21 cellular contexts compared by ENCODE assay signal in the genomic region with DNA sequence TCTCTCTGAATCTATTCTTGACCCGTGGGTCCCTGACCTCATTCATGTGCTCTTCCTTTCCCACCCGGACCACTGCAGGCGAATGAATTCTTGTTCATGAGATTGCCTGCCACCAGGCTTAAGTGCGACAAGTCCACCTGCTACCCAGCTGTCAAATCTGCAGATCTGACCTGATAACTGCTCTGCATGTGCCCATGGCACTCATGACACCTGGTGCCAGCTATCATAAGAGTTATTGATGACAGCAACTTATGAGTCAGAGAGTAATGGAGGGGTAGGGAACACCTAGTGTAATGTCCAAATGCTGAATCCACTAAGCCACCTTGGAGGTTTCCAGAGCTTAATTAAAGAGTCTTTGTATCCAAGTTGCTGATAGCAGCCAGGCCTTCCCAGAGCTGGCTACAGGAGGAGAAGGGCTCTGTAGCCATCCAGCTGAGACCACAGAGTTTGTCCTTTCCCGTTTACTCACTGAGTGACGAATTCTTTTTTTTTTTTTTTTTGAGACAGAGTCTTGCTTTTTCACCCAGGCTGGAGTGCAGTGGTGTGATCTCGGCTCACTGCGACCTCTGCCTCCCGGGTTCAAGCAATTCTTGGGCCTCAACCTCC. TPM values are rescaled to one million over a fixed set of nuclear protein-coding genes. Genes with fewer than 3 reads are reported as not detected.
DNase-seq lines count a peak whose midpoint lies in the region; ATAC-seq and TF ChIP-seq lines count a peak whose summit lies in the region.
"Had no signal": no experiment of that assay in that cellular context is flagged by ENCODE, and none has a peak within 500 bp of the region (broad histone marks: within the 10 kb centered on the region; RNA-seq: fewer than 3 reads in every experiment).

No MANE protein-coding gene starts in this region.

- H3K4me3 ChIP-seq in right cardiac atrium (ENCODE audit: low read length) (no peak overlapping the region), testis (no peak overlapping the region)
- no peak overlapping the region for H3K4me3 ChIP-seq in effector memory CD4-positive, alpha-beta T cell (ENCODE audit: insufficient read depth, low read depth, low read length, poor library complexity, severe bottlenecking)
- H3K4me3 ChIP-seq: K562, sigmoid colon had no signal

- WGBS in right cardiac atrium: 90% methylated on average over 9 of the region's 9 CpGs
- WGBS in testis, 2 donors: 81 to 92% methylated on average over 9 of the region's 9 CpGs

- H3K27ac Mint-ChIP-seq in activated B cell treated with CpG ODN at 0.5 μM for 24 hours: peak overlapping the region; percentile 74
- H3K27ac Mint-ChIP-seq: activated CD8-positive, alpha-beta T cell treated with anti-CD3 and anti-CD28 coated beads, Interleukin-2, amount 10 ng/mL, durations not matched to agents 7 days and 5 days; natural killer cell had no signal

- DNase-seq in right cardiac atrium: no peak
- DNase-seq in left cardiac atrium: no peak
- DNase-seq in NCI-H510A (lab: John Stamatoyannopoulos, UW): peak; percentile 37
- DNase-seq in activated B cell treated with CpG ODN at 0.5 μM for 24 hours: no peak
- DNase-seq in testis: peak; percentile 60
- DNase-seq in dedifferentiated amniotic fluid mesenchymal stem cell (ENCODE audit: extremely low spot score): no peak
- no peak for DNase-seq in effector memory CD4-positive, alpha-beta T cell
- no peak for DNase-seq in SIG-M5 (lab: John Stamatoyannopoulos, UW)
- DNase-seq: activated CD4-positive, alpha-beta T cell treated with anti-CD3 and anti-CD28 coated beads for 1 hour; activated CD8-positive, alpha-beta T cell treated with anti-CD3 and anti-CD28 coated beads, Interleukin-2, amount 10 ng/mL, durations not matched to agents 7 days and 5 days; activated naive CD4-positive, alpha-beta T cell treated with Interleukin-2 at 50 U/mL for 16 hours; activated T-cell treated with anti-CD3 and anti-CD28 coated beads, Interleukin-2, amount 50 U/mL, for 4 hours; amygdala; CD4-positive, CD25-positive, alpha-beta regulatory T cell; DMS 273 treated with DMSO at 0.1 percent for 48 hours; natural killer cell; NCI-H187; sigmoid colon had no signal

- H3K27me3 ChIP-seq in right cardiac atrium (ENCODE audit: control insufficient read depth, insufficient read depth) (no peaks in the 10 kb centered on the region), testis (no peaks in the 10 kb centered on the region)
- no peaks in the 10 kb centered on the region for H3K27me3 ChIP-seq in effector memory CD4-positive, alpha-beta T cell (replicated peaks; ENCODE audit: control insufficient read depth, insufficient read depth, low read length, poor library complexity, severe bottlenecking)
- H3K27me3 ChIP-seq: sigmoid colon had no signal

- POLR2A ChIA-PET in activated B cell treated with CpG ODN at 0.5 μM for 24 hours (lab: Charles Lee): interaction anchor here (0.8 to 0.9 kb wide), 2 partner anchors 158 to 173 kb away, joined by 3 read pairs; no protein-coding TSS in a partner anchor

- CTCF ChIA-PET in activated B cell treated with CpG ODN at 0.5 μM for 24 hours (lab: Charles Lee): interaction anchor here (1.3 kb wide), 1 partner anchor 17 kb away, joined by 3 read pairs; the partner anchor contains the start of gene SHLD1

- H3K9me3 ChIP-seq in right cardiac atrium (ENCODE audit: control insufficient read depth, low read length) (no peaks in the 10 kb centered on the region), testis (no peaks in the 10 kb centered on the region)
- H3K9me3 ChIP-seq in effector memory CD4-positive, alpha-beta T cell (ENCODE audit: control insufficient read depth, low read length): no peaks in the 10 kb centered on the region
- H3K9me3 ChIP-seq: sigmoid colon had no signal

- no peak overlapping the region for H3K4me3 Mint-ChIP-seq in activated B cell treated with CpG ODN at 0.5 μM for 24 hours
- H3K4me3 Mint-ChIP-seq: activated CD8-positive, alpha-beta T cell treated with anti-CD3 and anti-CD28 coated beads, Interleukin-2, amount 10 ng/mL, durations not matched to agents 7 days and 5 days; activated T-cell treated with anti-CD3 and anti-CD28 coated beads, Interleukin-2, amount 50 U/mL, for 4 hours; dendritic cell treated with granulocyte-macrophage colony-stimulating factor and Interleukin-4, amounts not matched to agents 40 ng/mL and 50 ng/mL, for 4 days; natural killer cell had no signal

- H3K36me3 Mint-ChIP-seq in activated B cell treated with CpG ODN at 0.5 μM for 24 hours (ENCODE audit: low read depth): peaks cover 28% of the 10 kb centered on the region
- H3K36me3 Mint-ChIP-seq: natural killer cell had no signal

- H3K27me3 Mint-ChIP-seq in activated B cell treated with CpG ODN at 0.5 μM for 24 hours: no peaks in the 10 kb centered on the region
- H3K27me3 Mint-ChIP-seq: CD4-positive, CD25-positive, alpha-beta regulatory T cell; dendritic cell treated with granulocyte-macrophage colony-stimulating factor and Interleukin-4, amounts not matched to agents 40 ng/mL and 50 ng/mL, for 4 days had no signal

- H3K4me1 Mint-ChIP-seq in activated B cell treated with CpG ODN at 0.5 μM for 24 hours: peaks cover 74% of the 10 kb centered on the region

- no peak for ATAC-seq in right cardiac atrium
- no peak for ATAC-seq in left cardiac atrium
- no peak for ATAC-seq in activated B cell treated with CpG ODN at 0.5 μM for 24 hours (ENCODE audit: low read depth)
- ATAC-seq: activated CD8-positive, alpha-beta T cell treated with anti-CD3 and anti-CD28 coated beads, Interleukin-2, amount 10 ng/mL, durations not matched to agents 7 days and 5 days; activated T-cell treated with anti-CD3 and anti-CD28 coated beads, Interleukin-2, amount 50 U/mL, for 4 hours; K562; natural killer cell had no signal

- TF ChIP-seq POLR2A in testis (IDR thresholded peaks at IDR 0.05): no peak

- no peaks in the 10 kb centered on the region for H3K4me1 ChIP-seq in right cardiac atrium (ENCODE audit: control insufficient read depth, insufficient read depth, low read length)
- H3K4me1 ChIP-seq in testis: no peaks in the 10 kb centered on the region
- no peaks in the 10 kb centered on the region for H3K4me1 ChIP-seq in effector memory CD4-positive, alpha-beta T cell (ENCODE audit: control insufficient read depth, insufficient read depth, low read length, poor library complexity, severe bottlenecking)
- H3K4me1 ChIP-seq: sigmoid colon had no signal

- H3K27ac ChIP-seq in right cardiac atrium (ENCODE audit: low read length): peak overlapping the region; percentile 78
- H3K27ac ChIP-seq in testis: no peak overlapping the region
- H3K27ac ChIP-seq in effector memory CD4-positive, alpha-beta T cell (ENCODE audit: insufficient read depth, low read length, poor library complexity, severe bottlenecking): no peak overlapping the region
- H3K27ac ChIP-seq: RWPE1, sigmoid colon had no signal

- H3K9me3 Mint-ChIP-seq in activated B cell treated with CpG ODN at 0.5 μM for 24 hours: no peaks in the 10 kb centered on the region
- H3K9me3 Mint-ChIP-seq: activated T-cell treated with anti-CD3 and anti-CD28 coated beads, Interleukin-2, amount 50 U/mL, for 4 hours; CD4-positive, CD25-positive, alpha-beta regulatory T cell; dendritic cell treated with granulocyte-macrophage colony-stimulating factor and Interleukin-4, amounts not matched to agents 40 ng/mL and 50 ng/mL, for 4 days; natural killer cell had no signal

- no peaks in the 10 kb centered on the region for H3K36me3 ChIP-seq in testis (ENCODE audit: low read depth, missing control alignments)
- H3K36me3 ChIP-seq in effector memory CD4-positive, alpha-beta T cell (ENCODE audit: control insufficient read depth, insufficient read depth, low read length): no peaks in the 10 kb centered on the region

- TF ChIP-seq CTCF in activated B cell treated with CpG ODN at 0.5 μM for 24 hours (IDR thresholded peaks at IDR 0.05) (no peak), testis (IDR thresholded peaks at IDR 0.05) (no peak)

- intact Hi-C loops in right cardiac atrium (cut with DNase I) (no loop called here), left cardiac atrium (cut with DNase I) (no loop called here), activated B cell treated with CpG ODN at 0.5 μM for 24 hours (cut with micrococcal nuclease) (no loop called here), testis (cut with DNase I; ENCODE audit: low total_unique reads) (no loop called here)

RNA-seq across cellular contexts. Expression of gene SHLD1, which starts 17.4 kb away (rescaled TPM):
- total RNA-seq in right cardiac atrium (10 to 100 TPM in 3 of 4 donors, 1 to 10 TPM in 1; 8.4 to 13.6 (median 11.9) TPM), left cardiac atrium (1 to 10 TPM; 8.9 to 9.3 TPM), activated B cell treated with CpG ODN at 0.5 μM for 24 hours (11.7 and 15.0 TPM in 2 replicates), testis (1 to 10 TPM; 2.2 to 6.0 TPM)
- polyA plus RNA-seq in right cardiac atrium (13.7 TPM), testis (ENCODE audit: insufficient read depth, low read depth, low replicate concordance) (5.4 TPM)

Comparison
In these comparisons a context has a peak if more than half of its experiments do, and no peak if none do; other contexts are left out.
1. DNase-seq: peak in NCI-H510A (single experiment) and testis (single experiment); none in right cardiac atrium (0 of 3), left cardiac atrium (single experiment), activated B cell treated with CpG ODN at 0.5 μM for 24 hours (single experiment), dedifferentiated amniotic fluid mesenchymal stem cell (single experiment), effector memory CD4-positive, alpha-beta T cell (0 of 3) and SIG-M5 (single experiment).